In the genomic region with DNA sequence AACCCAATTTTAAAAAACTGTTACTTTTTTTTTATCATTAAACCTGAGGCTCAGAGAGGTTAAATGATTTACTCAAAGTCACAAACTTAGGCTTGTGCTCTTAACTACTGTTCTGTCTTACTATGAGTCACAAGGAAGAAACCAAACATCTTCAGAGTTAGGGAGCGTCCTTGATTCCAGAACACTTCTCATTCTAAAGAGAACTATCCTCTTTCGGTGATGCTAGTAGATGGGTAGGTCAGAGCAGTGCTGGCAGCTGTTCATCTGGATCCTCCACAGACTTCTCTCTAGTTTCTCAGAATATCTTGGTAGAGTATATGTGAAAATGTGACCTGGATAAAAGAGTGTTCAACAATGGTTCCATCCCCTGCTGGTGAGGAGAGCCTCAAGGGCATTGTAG, we compare ENCODE assay signal across 8 cellular contexts. TPM values are rescaled to one million over a fixed set of nuclear protein-coding genes. Genes with fewer than 3 reads are reported as not detected.
DNase-seq lines count a peak whose midpoint lies in the region; ATAC-seq, FAIRE-seq and TF ChIP-seq lines count a peak whose summit lies in the region.

No MANE protein-coding gene starts in this region.

- no peak for TF ChIP-seq RAD21 in A549 (conservative IDR thresholded peaks at IDR 0.05 in 1 of 2, IDR thresholded peaks at IDR 0.05 in 1 of 2)

- H3K9ac ChIP-seq in OCI-LY3 (ENCODE audit: low read length) (peak overlapping the region; percentile 26; the same call in 1 of the 2 replicates), smooth muscle cell (ENCODE audit: low read depth) (no peak overlapping the region)

- H3K27me3 ChIP-seq in OCI-LY3 (ENCODE audit: low read depth, low read length), result no peaks in the 10 kb centered on the region
- no peaks in the 10 kb centered on the region for H3K27me3 ChIP-seq in smooth muscle cell (ENCODE audit: low read depth)

- no peak for ATAC-seq in A549
- ATAC-seq in GM19452 (IDR thresholded peaks at IDR 0.05; ENCODE audit: unreplicated experiment), result peak; percentile 26
- peak; percentile 18 for ATAC-seq in esophagus mucosa

- POLR2A ChIA-PET in A549 (lab: Yijun Ruan, JAX), result no interaction called here

- CTCF ChIA-PET in A549 (lab: Yijun Ruan, JAX), result interaction anchor here (0.9 kb wide), 2 partner anchors 74 to 153 kb away, joined by 3 read pairs; a partner anchor contains a TSS

- H2AFZ ChIP-seq in OCI-LY3 (ENCODE audit: low read depth, low read length) (no peak overlapping the region), smooth muscle cell (ENCODE audit: low read depth) (no peak overlapping the region)

- H4K20me1 ChIP-seq in OCI-LY3 (ENCODE audit: insufficient read depth, low read length) (no peaks in the 10 kb centered on the region; the same call in 1 of the 2 replicates), smooth muscle cell (ENCODE audit: low read depth) (peaks cover 58% of the 10 kb centered on the region)

- H3K4me3 ChIP-seq in A549, result peak overlapping the region; percentile 62; the same call in 2 of the 3 replicates
- peak overlapping the region; percentile 46; the same call in 1 of the 2 replicates for H3K4me3 ChIP-seq in OCI-LY3 (ENCODE audit: low read length)
- peak overlapping the region; percentile 91 for H3K4me3 ChIP-seq in smooth muscle cell
- H3K4me3 ChIP-seq in lower leg skin (ENCODE audit: low read depth, poor library complexity, severe bottlenecking), result no peak overlapping the region

- peak overlapping the region; percentile 95 for H3K4me2 ChIP-seq in A549
- peak overlapping the region; percentile 62 for H3K4me2 ChIP-seq in OCI-LY3 (ENCODE audit: low read length)
- H3K4me2 ChIP-seq in smooth muscle cell, result peak overlapping the region; percentile 92

- DNase-seq in A549 (ENCODE audit: low read depth in 1 of 2, low spot score in 1 of 2) (peak; percentile 19 to 36), smooth muscle cell (lab: John Stamatoyannopoulos, UW; ENCODE audit: unreplicated experiment) (no peak), lower leg skin (ENCODE audit: low spot score in 2 of 2) (no peak)
- DNase-seq in stimulated activated CD4-positive, alpha-beta T cell treated with anti-CD3 and anti-CD28 coated beads, Interleukin-2, amount 100 ng/mL, for 24 hours, result no peak
- no peak for DNase-seq in stimulated activated CD4-positive, alpha-beta T cell treated with anti-CD3 and anti-CD28 coated beads, Interleukin-12 subunit alpha, Interleukin-12 subunit beta, amount 100 ng/mL, for 4 hours

- intact Hi-C loops in lower leg skin (cut with DNase I; ENCODE audit: low total_unique reads), result no loop called here

- H3K9me3 ChIP-seq in A549 (no peaks in the 10 kb centered on the region), OCI-LY3 (ENCODE audit: insufficient read depth, low read length) (no peaks in the 10 kb centered on the region), smooth muscle cell (replicated peaks; ENCODE audit: low read depth) (no peaks in the 10 kb centered on the region)

- FAIRE-seq in A549 (lab: Jason Lieb, UNC), result no peak

- H3K27ac ChIP-seq in A549, result peak overlapping the region; percentile 76 to 96
- peak overlapping the region; percentile 42 for H3K27ac ChIP-seq in OCI-LY3 (ENCODE audit: low read length)
- H3K27ac ChIP-seq in smooth muscle cell (ENCODE audit: low read depth), result peak overlapping the region; percentile 92

- TF ChIP-seq POLR2A in A549 (IDR thresholded peaks at IDR 0.05; ENCODE audit: low read length) (no peak), lower leg skin (IDR thresholded peaks at IDR 0.05) (no peak)

- 0% methylated on average over 2 of the region's 2 CpGs for WGBS in A549 (ENCODE audit: missing lambda C conversion rate)
- WGBS in smooth muscle cell (ENCODE audit: low lambda C conversion rate), result 30% methylated on average over 2 of the region's 2 CpGs
- WGBS in lower leg skin, 2 donors, result 16 to 21% methylated on average over 2 of the region's 2 CpGs

- H3K4me1 ChIP-seq in A549 (peaks cover 58% of the 10 kb centered on the region), OCI-LY3 (ENCODE audit: low read length) (peaks cover 73% of the 10 kb centered on the region), smooth muscle cell (ENCODE audit: low read depth) (peaks cover 42% of the 10 kb centered on the region)

- peaks cover 16% of the 10 kb centered on the region for H3F3A ChIP-seq in smooth muscle cell (ENCODE audit: low read depth)

- TF ChIP-seq CTCF in A549 (IDR thresholded peaks at IDR 0.05) (no peak), OCI-LY3 (IDR thresholded peaks at IDR 0.05; ENCODE audit: low read depth, low read length) (no peak), smooth muscle cell (IDR thresholded peaks at IDR 0.05; ENCODE audit: borderline replicate concordance, insufficient read depth, poor library complexity, severe bottlenecking) (no peak), lower leg skin (IDR thresholded peaks at IDR 0.05) (no peak)

- H3K79me2 ChIP-seq in OCI-LY3 (ENCODE audit: low read length) (peaks cover 75% of the 10 kb centered on the region), smooth muscle cell (ENCODE audit: low read depth) (peaks cover 44% of the 10 kb centered on the region)

- H3K36me3 ChIP-seq in OCI-LY3 (replicated peaks; ENCODE audit: low read depth, low read length) (peaks cover 5% of the 10 kb centered on the region), smooth muscle cell (ENCODE audit: low read depth) (no peaks in the 10 kb centered on the region)

- no peak for TF ChIP-seq EP300 in A549 (IDR thresholded peaks at IDR 0.05)

TF ChIP-seq in A549, 52 proteins besides CTCF, POLR2A, EP300 and RAD21:
- TF ChIP-seq HDAC2 (IDR thresholded peaks at IDR 0.05), result no peak
- TF ChIP-seq, protein P1, sequence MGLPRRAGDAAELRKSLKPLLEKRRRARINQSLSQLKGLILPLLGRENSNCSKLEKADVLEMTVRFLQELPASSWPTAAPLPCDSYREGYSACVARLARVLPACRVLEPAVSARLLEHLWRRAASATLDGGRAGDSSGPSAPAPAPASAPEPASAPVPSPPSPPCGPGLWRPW (IDR thresholded peaks at IDR 0.05), result no peak
- TF ChIP-seq MAZ (IDR thresholded peaks at IDR 0.05; ENCODE audit: borderline replicate concordance, low read depth, low read length), result no peak
- TF ChIP-seq NPAS2 (CRISPR knock-in tag; IDR thresholded peaks at IDR 0.05; ENCODE audit: borderline replicate concordance), result no peak
- TF ChIP-seq KDM5A (IDR thresholded peaks at IDR 0.05), result no peak
- TF ChIP-seq FOSL2 (IDR thresholded peaks at IDR 0.05), result no peak
- TF ChIP-seq FOSL2 (CRISPR knock-in tag; IDR thresholded peaks at IDR 0.05), result peak; percentile 55; the same call in 1 of the 2 replicates

RNA-seq across cellular contexts. Expression of a gene that starts 3.3 kb away (rescaled TPM):
- polyA plus RNA-seq in A549 (2011; rRNA removed) (86.6 and 109 TPM in 2 replicates), A549 (2017; fragmentation: RNase III; extraction: RNeasy Plus Mini Kit Qiagen cat#74134 plus additional on column Dnase treatment) (73.8 to 78.7 TPM (median 76.9 TPM) in 3 replicates), smooth muscle cell (73.9 and 97.4 TPM in 2 replicates)
- 31.8 and 36.1 TPM in 2 replicates for polyA plus RNA-seq in A549 (2012; cell fraction: cytosol; rRNA removed)
- polyA plus RNA-seq in A549 (2012; cell fraction: nucleus; rRNA removed), result 25.5 and 26.0 TPM in 2 replicates
- polyA minus RNA-seq in A549 (2011; rRNA and poly(A)+ RNA removed), result 50.4 and 67.8 TPM in 2 replicates
- total RNA-seq in esophagus mucosa (36.4 TPM), smooth muscle cell (80.9 and 83.9 TPM in 2 replicates), lower leg skin (10 to 100 TPM; 28.1 to 75.9 (median 54.1) TPM)

RNA-seq across cellular contexts. Expression of a gene that starts 7.9 kb away (rescaled TPM):
- 54.0 and 62.7 TPM in 2 replicates for polyA plus RNA-seq in A549 (2011; rRNA removed)
- polyA plus RNA-seq in A549 (2012; cell fraction: cytosol; rRNA removed), result 19.3 and 20.9 TPM in 2 replicates
- polyA plus RNA-seq in A549 (2012; cell fraction: nucleus; rRNA removed), result 11.5 and 15.9 TPM in 2 replicates
- 41.9 to 54.6 TPM (median 50.0 TPM) in 3 replicates for polyA plus RNA-seq in A549 (2017; fragmentation: RNase III; extraction: RNeasy Plus Mini Kit Qiagen cat#74134 plus additional on column Dnase treatment)
- 11.5 and 18.7 TPM in 2 replicates for polyA minus RNA-seq in A549 (2011; rRNA and poly(A)+ RNA removed)
- 47.8 TPM for total RNA-seq in esophagus mucosa
- 71.2 and 102 TPM in 2 replicates for total RNA-seq in smooth muscle cell
- 47.5 and 52.4 TPM in 2 replicates for polyA plus RNA-seq in smooth muscle cell
- total RNA-seq in lower leg skin, result 10 to 100 TPM; 33.8 to 54.6 (median 36.6) TPM

RNA-seq across cellular contexts. Expression of a gene that starts 34.4 kb away (rescaled TPM):
- polyA plus RNA-seq in A549 (2011; rRNA removed) (not detected in 2 replicates), A549 (2017; fragmentation: RNase III; extraction: RNeasy Plus Mini Kit Qiagen cat#74134 plus additional on column Dnase treatment) (not detected in 3 replicates), smooth muscle cell (not detected in 2 replicates)
- polyA plus RNA-seq in A549 (2012; cell fraction: cytosol; rRNA removed), result not detected in 2 replicates
- not detected in 2 replicates for polyA plus RNA-seq in A549 (2012; cell fraction: nucleus; rRNA removed)
- polyA minus RNA-seq in A549 (2011; rRNA and poly(A)+ RNA removed), result not detected in 2 replicates
- total RNA-seq in esophagus mucosa (not detected), smooth muscle cell (not detected in 2 replicates), lower leg skin (not detected)

RNA-seq across cellular contexts. Expression of a gene that starts 35.9 kb away (rescaled TPM):
- polyA plus RNA-seq in A549 (2011; rRNA removed) (13.9 and 17.2 TPM in 2 replicates), A549 (2017; fragmentation: RNase III; extraction: RNeasy Plus Mini Kit Qiagen cat#74134 plus additional on column Dnase treatment) (13.7 to 16.1 TPM (median 15.3 TPM) in 3 replicates), smooth muscle cell (28.9 and 33.4 TPM in 2 replicates)
- polyA plus RNA-seq in A549 (2012; cell fraction: cytosol; rRNA removed), result 2.2 and 2.4 TPM in 2 replicates
- polyA plus RNA-seq in A549 (2012; cell fraction: nucleus; rRNA removed), result 1.6 and 1.8 TPM in 2 replicates
- polyA minus RNA-seq in A549 (2011; rRNA and poly(A)+ RNA removed), result 8.2 and 9.3 TPM in 2 replicates
- total RNA-seq in esophagus mucosa (16.0 TPM), smooth muscle cell (61.8 and 63.0 TPM in 2 replicates), lower leg skin (10 to 100 TPM; 21.1 to 27.7 (median 24.9) TPM)

Comparison
In these comparisons a context has a peak if more than half of its experiments do, and no peak if none do; other contexts are left out.
1. ATAC-seq: peak in GM19452 (single experiment) and esophagus mucosa (single experiment); none in A549 (0 of 2).
2. DNase-seq: peak in A549 (2 of 2); none in smooth muscle cell (single experiment), stimulated activated CD4-positive, alpha-beta T cell treated with anti-CD3 and anti-CD28 coated beads, Interleukin-2, amount 100 ng/mL, for 24 hours (0 of 2), stimulated activated CD4-positive, alpha-beta T cell treated with anti-CD3 and anti-CD28 coated beads, Interleukin-12 subunit alpha, Interleukin-12 subunit beta, amount 100 ng/mL, for 4 hours (single experiment) and lower leg skin (0 of 2).
3. H3K27ac ChIP-seq: peak in every context shown above with its lines; median percentile 92 in smooth muscle cell; 86 in A549; 42 in OCI-LY3.
4. Peak in every context shown above with its lines, with median percentiles within 50 percentile points of each other: H3K4me2 ChIP-seq.